Comparison of ENCODE assay signal across 9 cellular contexts in the genomic region with DNA sequence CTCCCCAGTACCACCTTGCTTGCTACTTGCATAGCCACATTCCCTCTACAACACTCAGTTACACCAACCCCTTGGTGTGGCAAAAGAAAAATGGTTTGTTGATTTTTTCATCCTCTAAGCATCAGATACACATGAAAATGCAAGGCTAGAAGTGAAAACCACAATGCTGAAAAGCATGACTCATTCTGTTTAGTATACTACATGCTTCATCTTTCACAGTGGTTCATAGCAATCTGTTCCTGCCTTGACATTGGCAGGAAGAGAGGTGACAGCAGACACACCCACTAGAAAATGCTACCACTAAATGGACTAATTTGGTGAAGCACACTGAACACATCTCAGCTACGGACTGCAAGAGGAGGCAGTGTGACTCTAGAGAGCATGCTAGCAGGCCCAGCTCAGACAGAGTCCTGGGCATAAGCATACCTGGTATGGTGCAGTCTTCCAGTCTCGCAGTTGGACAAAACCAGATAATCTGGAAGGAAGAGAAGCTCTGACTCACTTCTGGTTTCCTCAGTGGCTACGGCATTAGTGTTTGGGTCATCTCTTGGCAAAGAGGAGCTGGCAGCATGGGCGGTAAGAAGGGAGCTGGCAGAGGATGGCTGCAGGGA. TPM values are rescaled to one million over a fixed set of nuclear protein-coding genes. Genes with fewer than 3 reads are reported as not detected.
DNase-seq lines count a peak whose midpoint lies in the region; ATAC-seq, FAIRE-seq and TF ChIP-seq lines count a peak whose summit lies in the region.
"Had no signal": no experiment of that assay in that cellular context is flagged by ENCODE, and none has a peak within 500 bp of the region (broad histone marks: within the 10 kb centered on the region; RNA-seq: fewer than 3 reads in every experiment).

No MANE protein-coding gene starts in this region.

- no peak overlapping the region for H3K9ac ChIP-seq in astrocyte (ENCODE audit: low read length)

- H3K4me3 Mint-ChIP-seq in astrocyte (ENCODE audit: unreplicated experiment): no peak overlapping the region

- H3K27me3 ChIP-seq in astrocyte (ENCODE audit: insufficient read depth, low read length): no peaks in the 10 kb centered on the region

- DNase-seq in G401 (ENCODE audit: low spot score): peak; percentile 35
- peak; percentile 80 for DNase-seq in astrocyte (ENCODE audit: low read depth)
- peak; percentile 15 for DNase-seq in superior temporal gyrus (ENCODE audit: extremely low spot score)
- no peak for DNase-seq in NCI-H82 (lab: John Stamatoyannopoulos, UW)
- DNase-seq in NCI-H2029 treated with DMSO at 0.1 percent for 48 hours (lab: John Stamatoyannopoulos, UW): no peak
- DNase-seq in HEK293T (ENCODE audit: extremely low spot score): no peak

- H3K4me1 ChIP-seq in astrocyte (ENCODE audit: insufficient read depth, low read length): peaks cover 16% of the 10 kb centered on the region

- H3K9me3 ChIP-seq in astrocyte (ENCODE audit: insufficient read depth, low read depth, low read length): no peaks in the 10 kb centered on the region

- no peak for TF ChIP-seq CTCF in astrocyte (IDR thresholded peaks at IDR 0.05; ENCODE audit: insufficient read depth, low read depth, low read length)

- POLR2A ChIA-PET in HEK293T (lab: Yijun Ruan, JAX): no interaction called here

- H3K9me3 Mint-ChIP-seq in astrocyte (ENCODE audit: unreplicated experiment): no peaks in the 10 kb centered on the region

- no peaks in the 10 kb centered on the region for H3K27me3 Mint-ChIP-seq in astrocyte (ENCODE audit: low read depth, unreplicated experiment)

- H2AFZ ChIP-seq in astrocyte (ENCODE audit: low read depth, low read length): no peak overlapping the region

- CTCF ChIA-PET in HEK293T (lab: Yijun Ruan, JAX): interaction anchor here (1.6 kb wide), 1 partner anchor 36 kb away, joined by 6 read pairs; no protein-coding TSS in a partner anchor

- H3K36me3 Mint-ChIP-seq in astrocyte (ENCODE audit: low read depth, unreplicated experiment): no peaks in the 10 kb centered on the region

- no peak overlapping the region for H3K4me3 ChIP-seq in astrocyte (ENCODE audit: insufficient read depth, low read depth, low read length)
- H3K4me3 ChIP-seq: K562 had no signal

- H3K79me2 ChIP-seq in astrocyte (ENCODE audit: insufficient read depth, low read length): no peaks in the 10 kb centered on the region

- no peaks in the 10 kb centered on the region for H4K20me1 ChIP-seq in astrocyte (ENCODE audit: insufficient read depth, low read length)

- no peak overlapping the region for H3K27ac Mint-ChIP-seq in astrocyte (ENCODE audit: unreplicated experiment)

- in situ Hi-C loops in G401 (cut with HindIII; ENCODE audit: low sequenced_read_pairs): no loop called here

- H3K4me1 Mint-ChIP-seq in astrocyte (ENCODE audit: low read depth, unreplicated experiment): peaks cover 10% of the 10 kb centered on the region

- H3K27ac ChIP-seq in astrocyte (ENCODE audit: low read depth, low read length): no peak overlapping the region

- ATAC-seq in GM19467 (IDR thresholded peaks at IDR 0.05; ENCODE audit: unreplicated experiment) (peak; percentile 76), HG03442 (IDR thresholded peaks at IDR 0.05; ENCODE audit: unreplicated experiment) (peak; percentile 97)
- ATAC-seq: K562 had no signal

- no peaks in the 10 kb centered on the region for H3K36me3 ChIP-seq in astrocyte (ENCODE audit: insufficient read depth, low read length)

- H3K4me2 ChIP-seq in astrocyte (ENCODE audit: low read length): peak overlapping the region; percentile 46

- FAIRE-seq in astrocyte (lab: Jason Lieb, UNC): peak; percentile 100
- FAIRE-seq: K562 had no signal

TF ChIP-seq in HEK293T, 16 proteins besides CTCF, POLR2A, EP300 and RAD21:
- TF ChIP-seq FOXK2 (IDR thresholded peaks at IDR 0.05) (no peak), FOXA1 (IDR thresholded peaks at IDR 0.05) (no peak), HDGF (IDR thresholded peaks at IDR 0.05; ENCODE audit: borderline replicate concordance) (no peak), NFRKB (IDR thresholded peaks at IDR 0.05) (no peak), TARDBP (IDR thresholded peaks at IDR 0.05) (no peak), CTBP1 (IDR thresholded peaks at IDR 0.05; ENCODE audit: borderline replicate concordance) (no peak)
- TF ChIP-seq, protein P1, sequence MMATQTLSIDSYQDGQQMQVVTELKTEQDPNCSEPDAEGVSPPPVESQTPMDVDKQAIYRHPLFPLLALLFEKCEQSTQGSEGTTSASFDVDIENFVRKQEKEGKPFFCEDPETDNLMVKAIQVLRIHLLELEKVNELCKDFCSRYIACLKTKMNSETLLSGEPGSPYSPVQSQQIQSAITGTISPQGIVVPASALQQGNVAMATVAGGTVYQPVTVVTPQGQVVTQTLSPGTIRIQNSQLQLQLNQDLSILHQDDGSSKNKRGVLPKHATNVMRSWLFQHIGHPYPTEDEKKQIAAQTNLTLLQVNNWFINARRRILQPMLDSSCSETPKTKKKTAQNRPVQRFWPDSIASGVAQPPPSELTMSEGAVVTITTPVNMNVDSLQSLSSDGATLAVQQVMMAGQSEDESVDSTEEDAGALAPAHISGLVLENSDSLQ (IDR thresholded peaks at IDR 0.05): no peak

RNA-seq across cellular contexts. Expression of gene GAB3, which starts 38.0 kb away (rescaled TPM):
- total RNA-seq in G401 (2014; rRNA removed; shearing (Covaris generic)): not detected in 2 replicates
- total RNA-seq in astrocyte: 1.7 TPM in 2 replicates

RNA-seq across cellular contexts. Expression of gene DKC1, which starts 49.8 kb away (rescaled TPM):
- total RNA-seq in G401 (2014; rRNA removed; shearing (Covaris generic)): 43.6 and 56.7 TPM in 2 replicates
- 52.0 and 60.5 TPM in 2 replicates for total RNA-seq in astrocyte

RNA-seq across cellular contexts. Expression of gene CTAG2, which starts 59.5 kb away (rescaled TPM):
- not detected in 2 replicates for total RNA-seq in G401 (2014; rRNA removed; shearing (Covaris generic))
- total RNA-seq in astrocyte: not detected in 2 replicates

Comparison
In these comparisons a context has a peak if more than half of its experiments do, and no peak if none do; other contexts are left out.
1. DNase-seq: peak in G401 (single experiment), astrocyte (single experiment) and superior temporal gyrus (single experiment); none in NCI-H82 (single experiment), NCI-H2029 treated with DMSO at 0.1 percent for 48 hours (single experiment) and HEK293T (single experiment).